In genomic region chr7:141586878-141587277, GRCh38 we compare ENCODE assay signal across 1 cellular context.
TF ChIP-seq lines count a peak whose summit lies in the region.

No MANE protein-coding gene starts in this region.

TF ChIP-seq in A549, 52 proteins besides CTCF, POLR2A, EP300 and RAD21 (continued from another document):
- no peak for TF ChIP-seq PBX3 (IDR thresholded peaks at IDR 0.05)
